In the genomic region with DNA sequence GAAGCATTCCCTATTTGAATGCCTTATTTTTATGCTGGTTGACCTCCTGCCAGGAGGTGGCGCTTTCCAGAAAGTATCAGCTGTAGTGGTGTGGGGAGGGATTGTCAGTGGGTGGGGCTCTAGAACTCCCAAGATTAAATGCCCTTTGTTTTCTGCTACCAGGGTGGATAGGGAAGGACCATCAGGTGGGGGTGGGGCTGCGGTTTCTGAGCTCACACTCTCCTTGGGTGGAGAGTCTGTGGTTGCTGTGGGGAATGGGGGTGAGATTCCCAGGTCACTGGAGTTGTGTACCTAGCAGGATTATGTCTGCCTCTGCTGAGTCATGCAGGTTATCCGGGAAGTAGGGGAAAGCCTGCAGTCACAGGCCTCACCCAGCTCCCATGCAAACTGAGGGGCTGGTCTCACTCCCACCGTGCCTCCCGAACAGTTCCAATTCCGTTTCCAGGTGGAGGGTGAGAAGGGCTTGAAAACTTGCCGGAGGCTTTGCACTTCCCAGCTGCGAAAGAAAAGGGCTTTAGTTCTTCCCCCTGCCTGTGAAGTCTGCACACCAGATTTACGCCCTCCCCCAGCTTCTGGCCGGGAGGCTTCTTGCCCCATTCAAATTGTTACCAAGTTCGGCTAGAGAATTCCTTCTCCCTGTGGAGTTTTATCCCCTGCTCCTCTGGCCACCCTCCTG, we compare ENCODE assay signal across 1 cellular context.
TF ChIP-seq lines count a peak whose summit lies in the region.

No MANE protein-coding gene starts in this region.

TF ChIP-seq in HepG2, 621 proteins besides CTCF, POLR2A, EP300 and RAD21 (continued from another document and continues in another):
- TF ChIP-seq, protein P1, sequence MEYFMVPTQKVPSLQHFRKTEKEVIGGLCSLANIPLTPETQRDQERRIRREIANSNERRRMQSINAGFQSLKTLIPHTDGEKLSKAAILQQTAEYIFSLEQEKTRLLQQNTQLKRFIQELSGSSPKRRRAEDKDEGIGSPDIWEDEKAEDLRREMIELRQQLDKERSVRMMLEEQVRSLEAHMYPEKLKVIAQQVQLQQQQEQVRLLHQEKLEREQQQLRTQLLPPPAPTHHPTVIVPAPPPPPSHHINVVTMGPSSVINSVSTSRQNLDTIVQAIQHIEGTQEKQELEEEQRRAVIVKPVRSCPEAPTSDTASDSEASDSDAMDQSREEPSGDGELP (IDR thresholded peaks at IDR 0.05; ENCODE audit: borderline replicate concordance, low read depth): peak; percentile 80
- no peak for TF ChIP-seq FOXP1 (IDR thresholded peaks at IDR 0.05)
- no peak for TF ChIP-seq FOXP1 (CRISPR knock-in tag; IDR thresholded peaks at IDR 0.05)
- no peak for TF ChIP-seq SRSF9 (IDR thresholded peaks at IDR 0.05; ENCODE audit: borderline replicate concordance, insufficient read depth, low read depth, low read length, poor library complexity, severe bottlenecking)
- TF ChIP-seq, protein P2, sequence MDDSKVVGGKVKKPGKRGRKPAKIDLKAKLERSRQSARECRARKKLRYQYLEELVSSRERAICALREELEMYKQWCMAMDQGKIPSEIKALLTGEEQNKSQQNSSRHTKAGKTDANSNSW (CRISPR knock-in tag; IDR thresholded peaks at IDR 0.05; ENCODE audit: borderline replicate concordance): no peak
- TF ChIP-seq ZNF34 (CRISPR knock-in tag; IDR thresholded peaks at IDR 0.05; ENCODE audit: borderline replicate concordance): no peak
- TF ChIP-seq MAFK (conservative IDR thresholded peaks at IDR 0.05 in 1 of 2, IDR thresholded peaks at IDR 0.05 in 1 of 2; ENCODE audit: low read length in 2 of 2): peak in 1 of 2 experiments; percentile 34; a peak in 1 of 4 replicates
- TF ChIP-seq, protein P3, sequence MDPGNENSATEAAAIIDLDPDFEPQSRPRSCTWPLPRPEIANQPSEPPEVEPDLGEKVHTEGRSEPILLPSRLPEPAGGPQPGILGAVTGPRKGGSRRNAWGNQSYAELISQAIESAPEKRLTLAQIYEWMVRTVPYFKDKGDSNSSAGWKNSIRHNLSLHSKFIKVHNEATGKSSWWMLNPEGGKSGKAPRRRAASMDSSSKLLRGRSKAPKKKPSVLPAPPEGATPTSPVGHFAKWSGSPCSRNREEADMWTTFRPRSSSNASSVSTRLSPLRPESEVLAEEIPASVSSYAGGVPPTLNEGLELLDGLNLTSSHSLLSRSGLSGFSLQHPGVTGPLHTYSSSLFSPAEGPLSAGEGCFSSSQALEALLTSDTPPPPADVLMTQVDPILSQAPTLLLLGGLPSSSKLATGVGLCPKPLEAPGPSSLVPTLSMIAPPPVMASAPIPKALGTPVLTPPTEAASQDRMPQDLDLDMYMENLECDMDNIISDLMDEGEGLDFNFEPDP (CRISPR knock-in tag; conservative IDR thresholded peaks at IDR 0.05): no peak
- TF ChIP-seq, protein P4, sequence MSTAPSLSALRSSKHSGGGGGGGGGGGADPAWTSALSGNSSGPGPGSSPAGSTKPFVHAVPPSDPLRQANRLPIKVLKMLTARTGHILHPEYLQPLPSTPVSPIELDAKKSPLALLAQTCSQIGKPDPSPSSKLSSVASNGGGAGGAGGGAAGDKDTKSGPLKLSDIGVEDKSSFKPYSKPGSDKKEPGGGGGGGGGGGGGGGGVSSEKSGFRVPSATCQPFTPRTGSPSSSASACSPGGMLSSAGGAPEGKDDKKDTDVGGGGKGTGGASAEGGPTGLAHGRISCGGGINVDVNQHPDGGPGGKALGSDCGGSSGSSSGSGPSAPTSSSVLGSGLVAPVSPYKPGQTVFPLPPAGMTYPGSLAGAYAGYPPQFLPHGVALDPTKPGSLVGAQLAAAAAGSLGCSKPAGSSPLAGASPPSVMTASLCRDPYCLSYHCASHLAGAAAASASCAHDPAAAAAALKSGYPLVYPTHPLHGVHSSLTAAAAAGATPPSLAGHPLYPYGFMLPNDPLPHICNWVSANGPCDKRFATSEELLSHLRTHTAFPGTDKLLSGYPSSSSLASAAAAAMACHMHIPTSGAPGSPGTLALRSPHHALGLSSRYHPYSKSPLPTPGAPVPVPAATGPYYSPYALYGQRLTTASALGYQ (CRISPR knock-in tag; IDR thresholded peaks at IDR 0.05): no peak
- TF ChIP-seq NR2F1 (CRISPR knock-in tag; IDR thresholded peaks at IDR 0.05): no peak
- TF ChIP-seq CBX5 (CRISPR knock-in tag; IDR thresholded peaks at IDR 0.05; ENCODE audit: borderline replicate concordance): no peak
- peak; percentile 51; the same call in 1 of the 2 replicates for TF ChIP-seq NFE2 (CRISPR knock-in tag; IDR thresholded peaks at IDR 0.05)
- no peak for TF ChIP-seq ZNF781 (CRISPR knock-in tag; IDR thresholded peaks at IDR 0.05; ENCODE audit: borderline replicate concordance, not compliant biosample characterization)
- TF ChIP-seq KAT8 (CRISPR knock-in tag; IDR thresholded peaks at IDR 0.05): 0 out of 2 replicates have a peak, but pooled peaks have one; percentile 19
- TF ChIP-seq, protein P5, sequence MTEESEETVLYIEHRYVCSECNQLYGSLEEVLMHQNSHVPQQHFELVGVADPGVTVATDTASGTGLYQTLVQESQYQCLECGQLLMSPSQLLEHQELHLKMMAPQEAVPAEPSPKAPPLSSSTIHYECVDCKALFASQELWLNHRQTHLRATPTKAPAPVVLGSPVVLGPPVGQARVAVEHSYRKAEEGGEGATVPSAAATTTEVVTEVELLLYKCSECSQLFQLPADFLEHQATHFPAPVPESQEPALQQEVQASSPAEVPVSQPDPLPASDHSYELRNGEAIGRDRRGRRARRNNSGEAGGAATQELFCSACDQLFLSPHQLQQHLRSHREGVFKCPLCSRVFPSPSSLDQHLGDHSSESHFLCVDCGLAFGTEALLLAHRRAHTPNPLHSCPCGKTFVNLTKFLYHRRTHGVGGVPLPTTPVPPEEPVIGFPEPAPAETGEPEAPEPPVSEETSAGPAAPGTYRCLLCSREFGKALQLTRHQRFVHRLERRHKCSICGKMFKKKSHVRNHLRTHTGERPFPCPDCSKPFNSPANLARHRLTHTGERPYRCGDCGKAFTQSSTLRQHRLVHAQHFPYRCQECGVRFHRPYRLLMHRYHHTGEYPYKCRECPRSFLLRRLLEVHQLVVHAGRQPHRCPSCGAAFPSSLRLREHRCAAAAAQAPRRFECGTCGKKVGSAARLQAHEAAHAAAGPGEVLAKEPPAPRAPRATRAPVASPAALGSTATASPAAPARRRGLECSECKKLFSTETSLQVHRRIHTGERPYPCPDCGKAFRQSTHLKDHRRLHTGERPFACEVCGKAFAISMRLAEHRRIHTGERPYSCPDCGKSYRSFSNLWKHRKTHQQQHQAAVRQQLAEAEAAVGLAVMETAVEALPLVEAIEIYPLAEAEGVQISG (CRISPR knock-in tag; IDR thresholded peaks at IDR 0.05): peak; percentile 97
- no peak for TF ChIP-seq TAF1 (CRISPR knock-in tag; IDR thresholded peaks at IDR 0.05)
- no peak for TF ChIP-seq ZNF333 (CRISPR knock-in tag; IDR thresholded peaks at IDR 0.05; ENCODE audit: borderline replicate concordance)
- TF ChIP-seq ZNF296 (CRISPR knock-in tag; conservative IDR thresholded peaks at IDR 0.05): no peak
- TF ChIP-seq, protein P6, sequence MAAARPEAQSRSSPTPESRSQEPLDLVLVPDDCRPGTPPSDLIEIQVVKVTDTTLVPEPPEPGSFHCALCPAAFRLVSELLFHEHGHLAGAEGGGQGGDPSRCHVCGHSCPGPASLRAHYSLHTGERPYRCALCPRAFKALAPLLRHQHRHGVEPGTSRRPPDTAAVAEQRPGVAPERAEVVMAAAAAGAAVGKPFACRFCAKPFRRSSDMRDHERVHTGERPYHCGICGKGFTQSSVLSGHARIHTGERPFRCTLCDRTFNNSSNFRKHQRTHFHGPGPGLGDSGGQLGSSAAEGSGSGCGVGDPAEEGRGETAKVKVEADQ (CRISPR knock-in tag; IDR thresholded peaks at IDR 0.05; ENCODE audit: borderline replicate concordance): no peak
- TF ChIP-seq DMAP1 (CRISPR knock-in tag; IDR thresholded peaks at IDR 0.05): no peak
- TF ChIP-seq NCOA2 (CRISPR knock-in tag; IDR thresholded peaks at IDR 0.05): no peak
- no peak for TF ChIP-seq ATRX (CRISPR knock-in tag; IDR thresholded peaks at IDR 0.05; ENCODE audit: borderline replicate concordance)
- TF ChIP-seq ZNF614 (CRISPR knock-in tag; IDR thresholded peaks at IDR 0.05; ENCODE audit: borderline replicate concordance): no peak
- no peak for TF ChIP-seq FOXA3 (CRISPR knock-in tag; IDR thresholded peaks at IDR 0.05)
- TF ChIP-seq ZNF816 (CRISPR knock-in tag; IDR thresholded peaks at IDR 0.05; ENCODE audit: borderline replicate concordance): no peak
- TF ChIP-seq ZNF775 (CRISPR knock-in tag; IDR thresholded peaks at IDR 0.05; ENCODE audit: borderline replicate concordance): no peak
- TF ChIP-seq ZMYM4 (CRISPR knock-in tag; IDR thresholded peaks at IDR 0.05): peak; percentile 72
- TF ChIP-seq GABPB1 (CRISPR knock-in tag; IDR thresholded peaks at IDR 0.05): peak; percentile 13
- no peak for TF ChIP-seq HCFC1 (IDR thresholded peaks at IDR 0.05; ENCODE audit: low read depth, low read length)
- TF ChIP-seq, protein P7, sequence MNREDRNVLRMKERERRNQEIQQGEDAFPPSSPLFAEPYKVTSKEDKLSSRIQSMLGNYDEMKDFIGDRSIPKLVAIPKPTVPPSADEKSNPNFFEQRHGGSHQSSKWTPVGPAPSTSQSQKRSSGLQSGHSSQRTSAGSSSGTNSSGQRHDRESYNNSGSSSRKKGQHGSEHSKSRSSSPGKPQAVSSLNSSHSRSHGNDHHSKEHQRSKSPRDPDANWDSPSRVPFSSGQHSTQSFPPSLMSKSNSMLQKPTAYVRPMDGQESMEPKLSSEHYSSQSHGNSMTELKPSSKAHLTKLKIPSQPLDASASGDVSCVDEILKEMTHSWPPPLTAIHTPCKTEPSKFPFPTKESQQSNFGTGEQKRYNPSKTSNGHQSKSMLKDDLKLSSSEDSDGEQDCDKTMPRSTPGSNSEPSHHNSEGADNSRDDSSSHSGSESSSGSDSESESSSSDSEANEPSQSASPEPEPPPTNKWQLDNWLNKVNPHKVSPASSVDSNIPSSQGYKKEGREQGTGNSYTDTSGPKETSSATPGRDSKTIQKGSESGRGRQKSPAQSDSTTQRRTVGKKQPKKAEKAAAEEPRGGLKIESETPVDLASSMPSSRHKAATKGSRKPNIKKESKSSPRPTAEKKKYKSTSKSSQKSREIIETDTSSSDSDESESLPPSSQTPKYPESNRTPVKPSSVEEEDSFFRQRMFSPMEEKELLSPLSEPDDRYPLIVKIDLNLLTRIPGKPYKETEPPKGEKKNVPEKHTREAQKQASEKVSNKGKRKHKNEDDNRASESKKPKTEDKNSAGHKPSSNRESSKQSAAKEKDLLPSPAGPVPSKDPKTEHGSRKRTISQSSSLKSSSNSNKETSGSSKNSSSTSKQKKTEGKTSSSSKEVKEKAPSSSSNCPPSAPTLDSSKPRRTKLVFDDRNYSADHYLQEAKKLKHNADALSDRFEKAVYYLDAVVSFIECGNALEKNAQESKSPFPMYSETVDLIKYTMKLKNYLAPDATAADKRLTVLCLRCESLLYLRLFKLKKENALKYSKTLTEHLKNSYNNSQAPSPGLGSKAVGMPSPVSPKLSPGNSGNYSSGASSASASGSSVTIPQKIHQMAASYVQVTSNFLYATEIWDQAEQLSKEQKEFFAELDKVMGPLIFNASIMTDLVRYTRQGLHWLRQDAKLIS (CRISPR knock-in tag; IDR thresholded peaks at IDR 0.05): no peak
- TF ChIP-seq, protein P8, sequence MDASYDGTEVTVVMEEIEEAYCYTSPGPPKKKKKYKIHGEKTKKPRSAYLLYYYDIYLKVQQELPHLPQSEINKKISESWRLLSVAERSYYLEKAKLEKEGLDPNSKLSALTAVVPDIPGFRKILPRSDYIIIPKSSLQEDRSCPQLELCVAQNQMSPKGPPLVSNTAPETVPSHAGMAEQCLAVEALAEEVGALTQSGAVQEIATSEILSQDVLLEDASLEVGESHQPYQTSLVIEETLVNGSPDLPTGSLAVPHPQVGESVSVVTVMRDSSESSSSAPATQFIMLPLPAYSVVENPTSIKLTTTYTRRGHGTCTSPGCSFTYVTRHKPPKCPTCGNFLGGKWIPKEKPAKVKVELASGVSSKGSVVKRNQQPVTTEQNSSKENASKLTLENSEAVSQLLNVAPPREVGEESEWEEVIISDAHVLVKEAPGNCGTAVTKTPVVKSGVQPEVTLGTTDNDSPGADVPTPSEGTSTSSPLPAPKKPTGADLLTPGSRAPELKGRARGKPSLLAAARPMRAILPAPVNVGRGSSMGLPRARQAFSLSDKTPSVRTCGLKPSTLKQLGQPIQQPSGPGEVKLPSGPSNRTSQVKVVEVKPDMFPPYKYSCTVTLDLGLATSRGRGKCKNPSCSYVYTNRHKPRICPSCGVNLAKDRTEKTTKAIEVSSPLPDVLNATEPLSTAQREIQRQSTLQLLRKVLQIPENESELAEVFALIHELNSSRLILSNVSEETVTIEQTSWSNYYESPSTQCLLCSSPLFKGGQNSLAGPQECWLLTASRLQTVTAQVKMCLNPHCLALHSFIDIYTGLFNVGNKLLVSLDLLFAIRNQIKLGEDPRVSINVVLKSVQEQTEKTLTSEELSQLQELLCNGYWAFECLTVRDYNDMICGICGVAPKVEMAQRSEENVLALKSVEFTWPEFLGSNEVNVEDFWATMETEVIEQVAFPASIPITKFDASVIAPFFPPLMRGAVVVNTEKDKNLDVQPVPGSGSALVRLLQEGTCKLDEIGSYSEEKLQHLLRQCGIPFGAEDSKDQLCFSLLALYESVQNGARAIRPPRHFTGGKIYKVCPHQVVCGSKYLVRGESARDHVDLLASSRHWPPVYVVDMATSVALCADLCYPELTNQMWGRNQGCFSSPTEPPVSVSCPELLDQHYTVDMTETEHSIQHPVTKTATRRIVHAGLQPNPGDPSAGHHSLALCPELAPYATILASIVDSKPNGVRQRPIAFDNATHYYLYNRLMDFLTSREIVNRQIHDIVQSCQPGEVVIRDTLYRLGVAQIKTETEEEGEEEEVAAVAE (CRISPR knock-in tag; IDR thresholded peaks at IDR 0.05; ENCODE audit: borderline replicate concordance): no peak
- no peak for TF ChIP-seq ZIK1 (CRISPR knock-in tag; IDR thresholded peaks at IDR 0.05; ENCODE audit: borderline replicate concordance, low read depth)
- no peak for TF ChIP-seq ZNF878 (CRISPR knock-in tag; IDR thresholded peaks at IDR 0.05)
- TF ChIP-seq ZNF644 (CRISPR knock-in tag; IDR thresholded peaks at IDR 0.05; ENCODE audit: low read depth): peak; percentile 38; the same call in 1 of the 2 replicates
- TF ChIP-seq ZFX (CRISPR knock-in tag; IDR thresholded peaks at IDR 0.05; ENCODE audit: low read depth): peak; percentile 33; the same call in 1 of the 2 replicates
- TF ChIP-seq MED1 (CRISPR knock-in tag; IDR thresholded peaks at IDR 0.05): no peak
- peak; percentile 56 for TF ChIP-seq POGZ (CRISPR knock-in tag; IDR thresholded peaks at IDR 0.05)
- TF ChIP-seq NFE2L2 (IDR thresholded peaks at IDR 0.05; ENCODE audit: low read length): peak; percentile 62; the same call in 1 of the 2 replicates
